In the genomic region with DNA sequence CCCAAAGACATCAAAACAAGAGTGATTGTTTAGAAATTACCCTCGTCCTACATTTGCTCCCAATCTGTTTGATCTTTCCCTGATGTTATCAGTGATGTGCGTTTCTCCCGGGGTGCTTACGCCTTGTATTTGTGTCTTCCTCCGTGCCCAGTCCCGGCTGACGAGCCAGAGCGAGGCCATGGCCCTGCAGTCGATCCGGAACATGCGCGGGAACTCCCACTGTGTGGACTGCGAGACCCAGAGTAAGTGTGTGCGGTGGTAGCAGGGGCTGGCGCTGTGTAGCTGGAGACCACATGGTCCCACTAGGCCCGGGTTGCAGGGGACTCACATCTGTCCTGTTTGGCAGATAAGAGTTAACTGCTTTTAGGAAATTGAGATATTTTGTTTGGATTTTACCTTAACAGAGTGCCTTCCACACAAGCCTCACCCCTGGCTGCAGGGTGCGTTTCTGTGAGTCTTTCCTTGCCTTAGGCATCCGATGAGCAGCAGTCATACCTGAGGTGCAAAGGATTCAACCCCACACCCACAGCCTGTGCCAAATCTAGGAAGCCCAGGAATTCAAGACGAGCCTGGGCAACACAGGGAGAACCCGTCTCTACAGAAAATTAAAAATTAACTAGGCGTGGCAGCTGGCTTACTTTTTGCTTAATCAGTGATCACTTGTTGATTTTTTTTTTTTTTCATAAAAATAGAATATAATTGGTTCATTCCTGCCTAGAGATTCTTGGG, we compare ENCODE assay signal across 24 cellular contexts.
DNase-seq lines count a peak whose midpoint lies in the region; ATAC-seq, FAIRE-seq and TF ChIP-seq lines count a peak whose summit lies in the region.
"Had no signal": no experiment of that assay in that cellular context is flagged by ENCODE, and none has a peak within 500 bp of the region (broad histone marks: within the 10 kb centered on the region; RNA-seq: fewer than 3 reads in every experiment).

No MANE protein-coding gene starts in this region.

- H3K4me1 ChIP-seq in right lobe of liver: peaks cover 0 to 6% (median 0%) of the 10 kb centered on the region in 4 donors
- no peaks in the 10 kb centered on the region for H3K4me1 ChIP-seq in HepG2 (ENCODE audit: insufficient read depth, low read length)
- peaks cover 27% of the 10 kb centered on the region for H3K4me1 ChIP-seq in keratinocyte (ENCODE audit: control insufficient read depth, extremely low read depth, insufficient read depth, low read length)
- peaks cover 2 to 3% of the 10 kb centered on the region in 2 experiments for H3K4me1 ChIP-seq in trophoblast cell (ENCODE audit: control insufficient read depth in 1 of 2, insufficient read depth in 2 of 2, low read length in 2 of 2)
- no peaks in the 10 kb centered on the region for H3K4me1 ChIP-seq in uterus
- no peaks in the 10 kb centered on the region for H3K4me1 ChIP-seq in stomach
- H3K4me1 ChIP-seq: Peyer's patch had no signal

- H3K79me2 ChIP-seq in HepG2 (ENCODE audit: insufficient read depth, low read length): no peaks in the 10 kb centered on the region
- no peaks in the 10 kb centered on the region for H3K79me2 ChIP-seq in keratinocyte (ENCODE audit: control insufficient read depth, insufficient read depth, low read length)
- H3K79me2 ChIP-seq in trophoblast cell (ENCODE audit: control insufficient read depth, insufficient read depth, low read length, poor library complexity): no peaks in the 10 kb centered on the region

- H3K14ac ChIP-seq in trophoblast cell (ENCODE audit: low read length): no peak overlapping the region

- in situ Hi-C loops in HepG2 (cut with HindIII; ENCODE audit: extremely low pct_ligation_motif_present, low pct_unique_long_range_greater_than_20kb): no loop called here

- 85% methylated on average over 19 of the region's 21 CpGs for WGBS in right lobe of liver (ENCODE audit: insufficient coverage, low coverage, low lambda C conversion rate, missing lambda C conversion rate)
- WGBS in HepG2 (ENCODE audit: low lambda C conversion rate): 97% methylated on average over 21 of the region's 21 CpGs
- WGBS in trophoblast cell (ENCODE audit: extremely low coverage, insufficient coverage, insufficient read length): no CpG with 5 or more reads among the region's 21 CpGs
- 81 to 85% (median 84%) methylated on average over 18 to 21 of the region's 21 CpGs for WGBS in stomach, 5 donors

- no peak overlapping the region for H2AFZ ChIP-seq in HepG2 (ENCODE audit: low read length)
- H2AFZ ChIP-seq in keratinocyte (ENCODE audit: control insufficient read depth, low read length): peak overlapping the region; percentile 94
- no peak overlapping the region for H2AFZ ChIP-seq in trophoblast cell (ENCODE audit: insufficient read depth, low read length, poor library complexity)

- no TSS peak for BruUV-seq in HepG2 (replicated peaks; lab: Mats Ljungman, UMichigan)

- H3K27me3 ChIP-seq in right lobe of liver: no peaks in the 10 kb centered on the region
- no peaks in the 10 kb centered on the region for H3K27me3 ChIP-seq in HepG2 (ENCODE audit: control insufficient read depth in 1 of 2, insufficient read depth in 2 of 2, low read length in 2 of 2)
- H3K27me3 ChIP-seq in bronchial epithelial cell (ENCODE audit: control insufficient read depth, insufficient read depth, low read length): no peaks in the 10 kb centered on the region
- H3K27me3 ChIP-seq in keratinocyte (ENCODE audit: control insufficient read depth, extremely low read depth, insufficient read depth, low read length): no peaks in the 10 kb centered on the region
- no peaks in the 10 kb centered on the region for H3K27me3 ChIP-seq in trophoblast cell (ENCODE audit: insufficient read depth, low read length)
- H3K27me3 ChIP-seq in MG63: no peaks in the 10 kb centered on the region
- no peaks in the 10 kb centered on the region for H3K27me3 ChIP-seq in uterus
- no peaks in the 10 kb centered on the region for H3K27me3 ChIP-seq in stomach
- H3K27me3 ChIP-seq: BE2C, Peyer's patch had no signal

- no peak overlapping the region for H2BK5ac ChIP-seq in trophoblast cell (ENCODE audit: low read depth, low read length, poor library complexity)

- TF ChIP-seq POLR2A in right lobe of liver (IDR thresholded peaks at IDR 0.05) (no peak), HepG2 (IDR thresholded peaks at IDR 0.05; ENCODE audit: insufficient read depth in 1 of 2, low read depth in 2 of 2, low read length in 2 of 2) (no peak), uterus (IDR thresholded peaks at IDR 0.05) (no peak), stomach (IDR thresholded peaks at IDR 0.05) (no peak)

- dilution Hi-C loops in keratinocyte (cut with MboI; ENCODE audit: extremely low pct_ligation_motif_present, low sequenced_read_pairs): no loop called here

- H3K79me1 ChIP-seq in trophoblast cell (ENCODE audit: low read length): no peaks in the 10 kb centered on the region

- intact Hi-C loops in right lobe of liver (cut with DNase I): no loop called here
- intact Hi-C loops in HepG2 (cut with micrococcal nuclease; ENCODE audit: unreplicated experiment): no loop called here
- intact Hi-C loops in uterus (cut with DNase I; ENCODE audit: low total_unique reads): no loop called here
- intact Hi-C loops in stomach (cut with DNase I; ENCODE audit: low total_unique reads): no loop called here

- H3K27ac ChIP-seq in right lobe of liver (no peak overlapping the region), HepG2 (ENCODE audit: extremely low read length, insufficient read depth, low read length) (no peak overlapping the region), keratinocyte (ENCODE audit: control insufficient read depth, insufficient read depth, low read length) (peak overlapping the region; percentile 80), trophoblast cell (ENCODE audit: low read depth, low read length) (no peak overlapping the region), uterus (no peak overlapping the region), stomach (no peak overlapping the region)
- H3K27ac ChIP-seq: Peyer's patch had no signal

- H4K12ac ChIP-seq in trophoblast cell (ENCODE audit: low read depth, low read length): no peak overlapping the region

- H4K91ac ChIP-seq in trophoblast cell (ENCODE audit: low read depth, low read length): no peak overlapping the region

- H3K9me3 ChIP-seq in right lobe of liver (no peaks in the 10 kb centered on the region), HepG2 (ENCODE audit: low read length) (no peaks in the 10 kb centered on the region), keratinocyte (ENCODE audit: control insufficient read depth, low read depth, low read length) (no peaks in the 10 kb centered on the region), trophoblast cell (ENCODE audit: insufficient read depth, low read depth, low read length) (no peaks in the 10 kb centered on the region), MG63 (no peaks in the 10 kb centered on the region), uterus (no peaks in the 10 kb centered on the region), stomach (no peaks in the 10 kb centered on the region)
- H3K9me3 ChIP-seq: BE2C, Peyer's patch had no signal

- H3K9me1 ChIP-seq in keratinocyte (ENCODE audit: control insufficient read depth, extremely low read depth, insufficient read depth, low read length): peaks cover 2% of the 10 kb centered on the region

- H3K4me2 ChIP-seq in HepG2 (ENCODE audit: low read depth, low read length) (no peak overlapping the region), keratinocyte (ENCODE audit: control insufficient read depth, extremely low read depth, insufficient read depth, low read depth, low read length) (peak overlapping the region; percentile 97), trophoblast cell (ENCODE audit: low read length) (no peak overlapping the region)

- H4K20me1 ChIP-seq in HepG2 (ENCODE audit: insufficient read depth, low read length): no peaks in the 10 kb centered on the region; the same call in 1 of the 2 replicates
- H4K20me1 ChIP-seq in keratinocyte (ENCODE audit: control insufficient read depth, extremely low read depth, insufficient read depth, low read length): no peaks in the 10 kb centered on the region

- H3K9ac ChIP-seq in HepG2 (ENCODE audit: insufficient read depth, low read depth, low read length) (no peak overlapping the region), keratinocyte (ENCODE audit: control insufficient read depth, extremely low read depth, insufficient read depth, low read length) (peak overlapping the region; percentile 66), trophoblast cell (ENCODE audit: low read length) (no peak overlapping the region)

- no peak overlapping the region for H3K4ac ChIP-seq in trophoblast cell (ENCODE audit: low read depth, low read length)

- H2BK12ac ChIP-seq in trophoblast cell (ENCODE audit: low read length): no peak overlapping the region

- TF ChIP-seq EP300 in HepG2 (IDR thresholded peaks at IDR 0.05; ENCODE audit: low read depth in 2 of 2, low read length in 2 of 2): no peak
- no peak for TF ChIP-seq EP300 in HepG2 (CRISPR knock-in tag; IDR thresholded peaks at IDR 0.05; ENCODE audit: borderline replicate concordance)
- no peak for TF ChIP-seq EP300 in stomach (IDR thresholded peaks at IDR 0.05)

- no peaks in the 10 kb centered on the region for H3K36me3 ChIP-seq in right lobe of liver
- peaks cover 19 to 32% of the 10 kb centered on the region in 2 experiments for H3K36me3 ChIP-seq in HepG2 (replicated peaks in 1 of 2; ENCODE audit: control insufficient read depth in 1 of 2, insufficient read depth in 2 of 2, low read length in 2 of 2)
- H3K36me3 ChIP-seq in bronchial epithelial cell (ENCODE audit: control insufficient read depth, insufficient read depth, low read length): peaks cover 3% of the 10 kb centered on the region
- peaks cover 0 to 2% of the 10 kb centered on the region in 2 experiments for H3K36me3 ChIP-seq in keratinocyte (ENCODE audit: control insufficient read depth in 2 of 2, extremely low read depth in 1 of 2, insufficient read depth in 2 of 2, low read length in 2 of 2)
- peaks cover 2% of the 10 kb centered on the region in 2 experiments for H3K36me3 ChIP-seq in trophoblast cell (ENCODE audit: control insufficient read depth in 1 of 2, insufficient read depth in 2 of 2, low read length in 2 of 2)
- no peaks in the 10 kb centered on the region for H3K36me3 ChIP-seq in MG63
- H3K36me3 ChIP-seq in uterus: no peaks in the 10 kb centered on the region
- H3K36me3 ChIP-seq in stomach: peaks cover 10 to 87% (median 53%) of the 10 kb centered on the region in 4 donors
- H3K36me3 ChIP-seq: BE2C had no signal

- ATAC-seq in right lobe of liver: peak; percentile 44 to 61 (median 54)
- ATAC-seq in HepG2: no peak

- TF ChIP-seq RAD21 in HepG2 (CRISPR knock-in tag; IDR thresholded peaks at IDR 0.05): no peak

- CTCF ChIA-PET in HepG2 (lab: Yijun Ruan, JAX; ENCODE audit: low intra/inter-chr PET ratio, low total read pairs): no interaction called here

- no peak overlapping the region for H3K23ac ChIP-seq in trophoblast cell (ENCODE audit: low read length)

- no peak for DNase-seq in right lobe of liver
- no peak for DNase-seq in HepG2 (ENCODE audit: low spot score)
- peak; percentile 91 for DNase-seq in bronchial epithelial cell (ENCODE audit: low read depth)
- DNase-seq in keratinocyte (ENCODE audit: low read depth, low spot score): peak; percentile 79
- DNase-seq in trophoblast cell: peak; percentile 3 to 8
- DNase-seq in MG63: no peak
- DNase-seq in uterus: no peak
- no peak for DNase-seq in stomach
- DNase-seq: BE2C; CD4-positive, CD25-positive, alpha-beta regulatory T cell; COR-L47; DMS153; GF-D8; H9; KBM-7; NCI-H1417; NCI-H187; NCI-H2107; NCI-H510A; NCI-H748 treated with DMSO at 0.1 percent for 48 hours; NK-92 treated with Interleukin-12 subunit alpha and Interleukin-12 subunit beta, amount 100 ng/mL, for 24 hours; Peyer's patch; Right ventricle myocardium superior had no signal

- POLR2A ChIA-PET in HepG2 (lab: Yijun Ruan, JAX): no interaction called here

- no peak overlapping the region for H3K18ac ChIP-seq in trophoblast cell (ENCODE audit: low read length)

- no peak for FAIRE-seq in HepG2 (lab: Jason Lieb, UNC)
- FAIRE-seq in bronchial epithelial cell (lab: Jason Lieb, UNC): no peak
- FAIRE-seq in keratinocyte (lab: Jason Lieb, UNC): peak; percentile 90
- FAIRE-seq: A204.1 had no signal

- no peak overlapping the region for H2BK120ac ChIP-seq in trophoblast cell (ENCODE audit: insufficient read depth, low read length, poor library complexity)

- no peak overlapping the region for H3K4me3 ChIP-seq in right lobe of liver
- no peak overlapping the region for H3K4me3 ChIP-seq in HepG2 (replicated peaks in 1 of 3; ENCODE audit: insufficient read depth in 1 of 3, low read depth in 2 of 3, low read length in 3 of 3)
- H3K4me3 ChIP-seq in bronchial epithelial cell (ENCODE audit: low read depth, low read length): no peak overlapping the region
- peak overlapping the region in 2 of 3 experiments; percentile 52 to 56 for H3K4me3 ChIP-seq in keratinocyte (ENCODE audit: control insufficient read depth in 2 of 3, extremely low read depth in 1 of 3, insufficient read depth in 2 of 3, low read depth in 1 of 3, low read length in 3 of 3)
- H3K4me3 ChIP-seq in trophoblast cell (ENCODE audit: low read depth, low read length): no peak overlapping the region
- no peak overlapping the region for H3K4me3 ChIP-seq in MG63
- no peak overlapping the region for H3K4me3 ChIP-seq in uterus
- no peak overlapping the region for H3K4me3 ChIP-seq in stomach
- H3K4me3 ChIP-seq: Peyer's patch had no signal

- H4K8ac ChIP-seq in trophoblast cell (ENCODE audit: low read depth, low read length): no peak overlapping the region

- TF ChIP-seq CTCF in right lobe of liver (IDR thresholded peaks at IDR 0.05) (no peak), HepG2 (CRISPR knock-in tag; IDR thresholded peaks at IDR 0.05) (no peak), bronchial epithelial cell (IDR thresholded peaks at IDR 0.05; ENCODE audit: insufficient read depth, low read length, severe bottlenecking) (no peak), keratinocyte (optimal IDR thresholded peaks at IDR 0.05 in 1 of 3, IDR thresholded peaks at IDR 0.05 in 1 of 3, conservative IDR thresholded peaks at IDR 0.05 in 1 of 3; ENCODE audit: extremely low read depth in 1 of 3, insufficient read depth in 2 of 3, low read length in 3 of 3) (no peak), uterus (IDR thresholded peaks at IDR 0.05) (no peak), stomach (IDR thresholded peaks at IDR 0.05) (no peak)

- H2AK5ac ChIP-seq in trophoblast cell (ENCODE audit: low read length): no peak overlapping the region

Comparison
In these comparisons a context has a peak if more than half of its experiments do, and no peak if none do; other contexts are left out.
1. DNase-seq: peak in bronchial epithelial cell (single experiment), keratinocyte (single experiment) and trophoblast cell (2 of 2); none in right lobe of liver (0 of 3), HepG2 (single experiment), MG63 (single experiment), uterus (0 of 2) and stomach (single experiment).
2. H3K4me3 ChIP-seq: peak in keratinocyte (2 of 3); none in right lobe of liver (0 of 3), HepG2 (0 of 3), bronchial epithelial cell (single experiment), trophoblast cell (single experiment), MG63 (single experiment), uterus (0 of 2) and stomach (0 of 4).